Comparison of ENCODE assay signal across 1 cellular context in the genomic region with DNA sequence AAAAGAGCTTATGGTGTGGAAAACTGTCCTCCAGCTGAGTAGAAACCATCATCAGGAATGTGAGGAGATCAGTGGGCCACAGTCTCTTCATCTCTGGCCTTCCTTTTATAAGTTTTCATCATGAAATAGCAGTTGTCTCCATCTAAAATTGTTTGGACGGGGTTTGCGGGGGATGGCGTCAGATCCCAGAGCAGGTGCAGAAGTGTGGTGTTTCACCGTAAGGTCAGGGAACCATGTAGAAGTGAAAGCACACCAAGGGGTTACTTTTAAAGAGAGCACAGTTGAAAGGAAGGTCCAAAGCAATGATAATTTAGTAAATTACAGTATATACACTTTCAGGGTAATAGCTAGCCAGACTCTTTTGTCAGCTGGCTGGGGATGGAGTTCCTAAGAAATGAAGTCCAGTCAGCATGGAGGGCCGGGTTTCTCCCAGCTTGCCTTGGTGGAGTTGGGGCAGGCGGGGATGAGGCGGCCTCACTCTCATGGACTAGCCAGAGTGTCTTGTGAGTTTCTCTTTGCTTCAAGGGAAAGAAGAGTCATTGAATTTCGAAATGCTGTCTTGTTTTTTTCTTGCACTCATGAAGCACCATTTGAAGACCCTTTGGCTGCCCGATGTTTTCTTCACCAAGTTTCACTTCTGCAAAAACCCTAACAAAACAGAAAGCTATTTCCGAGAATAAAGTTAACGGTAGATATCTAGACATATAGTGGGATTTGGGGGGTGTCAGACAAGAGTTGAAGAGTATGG.
TF ChIP-seq lines count a peak whose summit lies in the region.

No MANE protein-coding gene starts in this region.

TF ChIP-seq in liver, 16 proteins besides CTCF, POLR2A, EP300 and RAD21 (continued from another document):
- no peak for TF ChIP-seq JUND (IDR thresholded peaks at IDR 0.05)
- TF ChIP-seq SP1 (IDR thresholded peaks at IDR 0.05) = no peak
- TF ChIP-seq GABPA (IDR thresholded peaks at IDR 0.05 in 1 of 2, conservative IDR thresholded peaks at IDR 0.05 in 1 of 2) = no peak
- TF ChIP-seq, protein P1, sequence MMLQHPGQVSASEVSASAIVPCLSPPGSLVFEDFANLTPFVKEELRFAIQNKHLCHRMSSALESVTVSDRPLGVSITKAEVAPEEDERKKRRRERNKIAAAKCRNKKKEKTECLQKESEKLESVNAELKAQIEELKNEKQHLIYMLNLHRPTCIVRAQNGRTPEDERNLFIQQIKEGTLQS (IDR thresholded peaks at IDR 0.05) = no peak
- TF ChIP-seq HNF4A (conservative IDR thresholded peaks at IDR 0.05) = no peak
- TF ChIP-seq, protein P2, sequence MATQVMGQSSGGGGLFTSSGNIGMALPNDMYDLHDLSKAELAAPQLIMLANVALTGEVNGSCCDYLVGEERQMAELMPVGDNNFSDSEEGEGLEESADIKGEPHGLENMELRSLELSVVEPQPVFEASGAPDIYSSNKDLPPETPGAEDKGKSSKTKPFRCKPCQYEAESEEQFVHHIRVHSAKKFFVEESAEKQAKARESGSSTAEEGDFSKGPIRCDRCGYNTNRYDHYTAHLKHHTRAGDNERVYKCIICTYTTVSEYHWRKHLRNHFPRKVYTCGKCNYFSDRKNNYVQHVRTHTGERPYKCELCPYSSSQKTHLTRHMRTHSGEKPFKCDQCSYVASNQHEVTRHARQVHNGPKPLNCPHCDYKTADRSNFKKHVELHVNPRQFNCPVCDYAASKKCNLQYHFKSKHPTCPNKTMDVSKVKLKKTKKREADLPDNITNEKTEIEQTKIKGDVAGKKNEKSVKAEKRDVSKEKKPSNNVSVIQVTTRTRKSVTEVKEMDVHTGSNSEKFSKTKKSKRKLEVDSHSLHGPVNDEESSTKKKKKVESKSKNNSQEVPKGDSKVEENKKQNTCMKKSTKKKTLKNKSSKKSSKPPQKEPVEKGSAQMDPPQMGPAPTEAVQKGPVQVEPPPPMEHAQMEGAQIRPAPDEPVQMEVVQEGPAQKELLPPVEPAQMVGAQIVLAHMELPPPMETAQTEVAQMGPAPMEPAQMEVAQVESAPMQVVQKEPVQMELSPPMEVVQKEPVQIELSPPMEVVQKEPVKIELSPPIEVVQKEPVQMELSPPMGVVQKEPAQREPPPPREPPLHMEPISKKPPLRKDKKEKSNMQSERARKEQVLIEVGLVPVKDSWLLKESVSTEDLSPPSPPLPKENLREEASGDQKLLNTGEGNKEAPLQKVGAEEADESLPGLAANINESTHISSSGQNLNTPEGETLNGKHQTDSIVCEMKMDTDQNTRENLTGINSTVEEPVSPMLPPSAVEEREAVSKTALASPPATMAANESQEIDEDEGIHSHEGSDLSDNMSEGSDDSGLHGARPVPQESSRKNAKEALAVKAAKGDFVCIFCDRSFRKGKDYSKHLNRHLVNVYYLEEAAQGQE (IDR thresholded peaks at IDR 0.05) = no peak
- TF ChIP-seq, protein P3, sequence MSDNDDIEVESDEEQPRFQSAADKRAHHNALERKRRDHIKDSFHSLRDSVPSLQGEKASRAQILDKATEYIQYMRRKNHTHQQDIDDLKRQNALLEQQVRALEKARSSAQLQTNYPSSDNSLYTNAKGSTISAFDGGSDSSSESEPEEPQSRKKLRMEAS (IDR thresholded peaks at IDR 0.05) = no peak
